In genomic region chr10:1434912-1435692, GRCh38 we compare ENCODE assay signal across 25 cellular contexts.
DNase-seq lines count a peak whose midpoint lies in the region; ATAC-seq and TF ChIP-seq lines count a peak whose summit lies in the region.
"Had no signal": no experiment of that assay in that cellular context is flagged by ENCODE, and none has a peak within 500 bp of the region (broad histone marks: within the 10 kb centered on the region; RNA-seq: fewer than 3 reads in every experiment).

No MANE protein-coding gene starts in this region.

- no peaks in the 10 kb centered on the region for H3K27me3 ChIP-seq in H7 (ENCODE audit: control insufficient read depth, insufficient read depth, low read length)
- H3K27me3 ChIP-seq: colonic mucosa, neutrophil had no signal

- H3K4me3 ChIP-seq in H7 (ENCODE audit: insufficient read depth, low read depth, low read length), result no peak overlapping the region
- H3K4me3 ChIP-seq: colonic mucosa, mucosa of descending colon, SJSA1, spleen had no signal

- H3K9me3 Mint-ChIP-seq in nephron progenitor cell, result peaks cover 23% of the 10 kb centered on the region

- H3K36me3 Mint-ChIP-seq in nephron progenitor cell (ENCODE audit: low read depth), result peaks cover 2% of the 10 kb centered on the region

- H3K27me3 Mint-ChIP-seq in nephron progenitor cell (ENCODE audit: low read depth, poor library complexity), result peaks cover 3% of the 10 kb centered on the region

- no peaks in the 10 kb centered on the region for H3K36me3 ChIP-seq in H7 (replicated peaks; ENCODE audit: control insufficient read depth, insufficient read depth, low read length)
- H3K36me3 ChIP-seq: colonic mucosa, neutrophil, SJSA1, spleen, WERI-Rb-1 had no signal

- H3K4me3 Mint-ChIP-seq in nephron progenitor cell, result no peak overlapping the region
- H3K4me3 Mint-ChIP-seq: HFFc6, T-helper 17 cell had no signal

- TF ChIP-seq CTCF in nephron progenitor cell (IDR thresholded peaks at IDR 0.05), result no peak

- H3K27ac Mint-ChIP-seq in nephron progenitor cell, result no peak overlapping the region
- H3K27ac Mint-ChIP-seq: HFFc6, T-helper 17 cell had no signal

- DNase-seq in NCI-H1092 treated with DMSO at 0.1 percent for 48 hours (lab: John Stamatoyannopoulos, UW) (peak; percentile 26), NCI-H1092 (lab: John Stamatoyannopoulos, UW) (no peak), H7 (peak; percentile 52), NCI-H510A treated with DMSO at 0.1 percent for 48 hours (lab: John Stamatoyannopoulos, UW) (peak; percentile 70), nephron progenitor cell (peak; percentile 21), putamen (ENCODE audit: low spot score) (no peak)
- DNase-seq: 8988T; activated CD4-positive, alpha-beta T cell treated with anti-CD3 and anti-CD28 coated beads, Interleukin-2, amount 50 U/mL, for 48 hours; activated gamma-delta T cell; activated T-cell treated with anti-CD3 and anti-CD28 coated beads for 4 hours; colonic mucosa; GDM1; HFFc6; left ventricle myocardium superior; mucosa of descending colon; NCI-H1694; NK-92 treated with Interleukin-12 subunit alpha and Interleukin-12 subunit beta, amount 100 ng/mL, for 24 hours; spleen; stimulated activated CD4-positive, alpha-beta T cell treated with anti-CD3 and anti-CD28 coated beads, Interleukin-4, amount 100 ng/mL, for 24 hours; T-helper 17 cell; WERI-Rb-1 had no signal

- H3K4me1 Mint-ChIP-seq in nephron progenitor cell, result peaks cover 32% of the 10 kb centered on the region
- H3K4me1 Mint-ChIP-seq: T-helper 17 cell had no signal

- ATAC-seq in GM21447 (IDR thresholded peaks at IDR 0.05; ENCODE audit: unreplicated experiment), result no peak
- ATAC-seq in HG02623 (IDR thresholded peaks at IDR 0.05; ENCODE audit: unreplicated experiment), result no peak
- ATAC-seq: left ventricle myocardium superior, mucosa of descending colon, T-helper 17 cell had no signal

Comparison
In these comparisons a context has a peak if more than half of its experiments do, and no peak if none do; other contexts are left out.
1. DNase-seq: peak in NCI-H1092 treated with DMSO at 0.1 percent for 48 hours (single experiment), H7 (single experiment), NCI-H510A treated with DMSO at 0.1 percent for 48 hours (single experiment) and nephron progenitor cell (single experiment); none in NCI-H1092 (single experiment) and putamen (single experiment).